In genomic region chr11:50037282-50037681, GRCh38 we compare ENCODE assay signal across 37 cellular contexts. TPM values are rescaled to one million over a fixed set of nuclear protein-coding genes. Genes with fewer than 3 reads are reported as not detected.
"Had no signal": no experiment of that assay in that cellular context is flagged by ENCODE, and none has a peak within 500 bp of the region (broad histone marks: within the 10 kb centered on the region; RNA-seq: fewer than 3 reads in every experiment).

No MANE protein-coding gene starts in this region.

- H3K4me1 ChIP-seq: adrenal gland, body of pancreas, gastrocnemius medialis, pancreas, psoas muscle, sigmoid colon had no signal

- DNase-seq: activated CD4-positive, alpha-beta T cell treated with anti-CD3 and anti-CD28 coated beads for 48 hours; activated CD4-positive, alpha-beta T cell treated with anti-CD3 and anti-CD28 coated beads, Interleukin-2, amount 50 U/mL, for 48 hours; activated CD8-positive, alpha-beta memory T cell treated with anti-CD3 and anti-CD28 coated beads for 24 hours; activated effector memory CD4-positive, alpha-beta T cell treated with anti-CD3 and anti-CD28 coated beads, Interleukin-2, amount 50 U/mL, for 16 hours; activated naive CD4-positive, alpha-beta T cell treated with anti-CD3 and anti-CD28 coated beads for 36 hours; activated naive CD8-positive, alpha-beta T cell treated with anti-CD3 and anti-CD28 coated beads for 36 hours; adrenal gland; aorta; body of pancreas; cerebellar nuclear complex; dorsolateral prefrontal cortex; effector memory CD4-positive, alpha-beta T cell; erythroblast; gastrocnemius medialis; glutamatergic neuron; islet precursor cell; left cardiac atrium; naive B cell; nephron progenitor cell; pancreas; psoas muscle; sigmoid colon; small intestine; stimulated activated CD4-positive, alpha-beta T cell treated with anti-CD3 and anti-CD28 coated beads, Interleukin-4, amount 100 ng/mL, for 24 hours; trophoblast cell; WERI-Rb-1 had no signal

- H3K27ac ChIP-seq: adrenal gland, body of pancreas, cardiac muscle cell, coronary artery, dorsolateral prefrontal cortex, gastrocnemius medialis, neutrophil, pancreas, psoas muscle, sigmoid colon, thoracic aorta, WERI-Rb-1 had no signal

- H3K4me3 ChIP-seq: adrenal gland, body of pancreas, cardiac muscle cell, coronary artery, dorsolateral prefrontal cortex, gastrocnemius medialis, pancreas, psoas muscle, sigmoid colon, thoracic aorta had no signal

- H3K27me3 ChIP-seq: adrenal gland, body of pancreas, cardiac muscle cell, gastrocnemius medialis, neutrophil, pancreas, sigmoid colon had no signal

- H3K36me3 ChIP-seq: adrenal gland, cardiac muscle cell, gastrocnemius medialis, neutrophil, pancreas, sigmoid colon, thoracic aorta, WERI-Rb-1 had no signal

- ATAC-seq: activated CD4-positive, CD25-positive, alpha-beta regulatory T cell treated with anti-CD3 and anti-CD28 coated beads, Interleukin-2, amount 50 U/mL, for 24 hours; body of pancreas; gastrocnemius medialis; left cardiac atrium; pancreas; psoas muscle; stimulated activated effector memory CD8-positive, alpha-beta T cell treated with anti-CD3 and anti-CD28 coated beads, Interleukin-12 subunit alpha, Interleukin-12 subunit beta, amount 100 ng/mL, for 72 hours had no signal

- FAIRE-seq: pancreas, small intestine, urothelium cell line had no signal

- H3K9me3 ChIP-seq: adrenal gland, body of pancreas, gastrocnemius medialis, neutrophil, pancreas, psoas muscle, sigmoid colon, thoracic aorta had no signal

RNA-seq across cellular contexts. Expression of gene OR4C45, which starts 4.6 kb away (rescaled TPM):
- total RNA-seq: activated naive CD4-positive, alpha-beta T cell treated with anti-CD3 and anti-CD28 coated beads for 36 hours; activated naive CD8-positive, alpha-beta T cell treated with anti-CD3 and anti-CD28 coated beads for 36 hours; activated T-helper 1 cell treated with anti-CD3 and anti-CD28 coated beads, Interleukin-12 subunit alpha, Interleukin-12 subunit beta, Interleukin-2, Interleukin-4 antibody, amounts not matched to agents 30 ng/mL and 10 ng/mL and 1 ng/mL, durations not matched to agents 14 hours and 24 hours and 36 hours; adrenal gland; aorta; body of pancreas; cardiac muscle cell; dorsolateral prefrontal cortex; gastrocnemius medialis; left cardiac atrium; liver; mesothelial cell of epicardium; pancreas; psoas muscle; sigmoid colon; subcutaneous adipose tissue; thoracic aorta had no signal

RNA-seq across cellular contexts. Expression of gene OR4C12, which starts 54.9 kb away (rescaled TPM):
- total RNA-seq: activated naive CD4-positive, alpha-beta T cell treated with anti-CD3 and anti-CD28 coated beads for 36 hours; activated naive CD8-positive, alpha-beta T cell treated with anti-CD3 and anti-CD28 coated beads for 36 hours; activated T-helper 1 cell treated with anti-CD3 and anti-CD28 coated beads, Interleukin-12 subunit alpha, Interleukin-12 subunit beta, Interleukin-2, Interleukin-4 antibody, amounts not matched to agents 30 ng/mL and 10 ng/mL and 1 ng/mL, durations not matched to agents 14 hours and 24 hours and 36 hours; adrenal gland; aorta; body of pancreas; cardiac muscle cell; dorsolateral prefrontal cortex; gastrocnemius medialis; left cardiac atrium; liver; mesothelial cell of epicardium; pancreas; psoas muscle; sigmoid colon; subcutaneous adipose tissue; thoracic aorta had no signal
